ENCODE assay signal across 1 cellular context in genomic region chr13:49936085-49936942, GRCh38.
TF ChIP-seq lines count a peak whose summit lies in the region.

A gene with protein sequence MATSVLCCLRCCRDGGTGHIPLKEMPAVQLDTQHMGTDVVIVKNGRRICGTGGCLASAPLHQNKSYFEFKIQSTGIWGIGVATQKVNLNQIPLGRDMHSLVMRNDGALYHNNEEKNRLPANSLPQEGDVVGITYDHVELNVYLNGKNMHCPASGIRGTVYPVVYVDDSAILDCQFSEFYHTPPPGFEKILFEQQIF (minus strand): TSS chr13:49936340. CDS start chr13:49936235, 105 bp downstream.

TF ChIP-seq in SK-N-SH, 30 proteins besides CTCF, POLR2A, EP300 and RAD21 (continued from another document):
- TF ChIP-seq SIN3A (IDR thresholded peaks at IDR 0.05; ENCODE audit: borderline replicate concordance, low read depth, low read length): no peak
- TF ChIP-seq SMC3 (IDR thresholded peaks at IDR 0.05; ENCODE audit: low read depth, low read length): 0 out of 2 replicates have a peak, but pooled peaks have one; percentile 21
- TF ChIP-seq GABPA (IDR thresholded peaks at IDR 0.05; ENCODE audit: low read depth): no peak
- no peak for TF ChIP-seq RCOR1 (IDR thresholded peaks at IDR 0.05; ENCODE audit: low read length)
- peak; percentile 30 for TF ChIP-seq MAX (IDR thresholded peaks at IDR 0.05; ENCODE audit: low read depth)
- TF ChIP-seq EZH2phosphoT487 (IDR thresholded peaks at IDR 0.05; ENCODE audit: borderline replicate concordance, low read depth): no peak
- 0 out of 2 replicates have a peak, but pooled peaks have one; percentile 33 for TF ChIP-seq YY1 (IDR thresholded peaks at IDR 0.05; ENCODE audit: low read depth)
- TF ChIP-seq RFX5 (IDR thresholded peaks at IDR 0.05; ENCODE audit: low read length): peak; percentile 25; the same call in 1 of the 2 replicates
- TF ChIP-seq CHD2 (IDR thresholded peaks at IDR 0.05; ENCODE audit: low read length, partially characterized antibody): peak; percentile 57
- TF ChIP-seq JUND (IDR thresholded peaks at IDR 0.05): no peak
- TF ChIP-seq REST (IDR thresholded peaks at IDR 0.05; ENCODE audit: low read depth, low read length): 0 out of 2 replicates have a peak, but pooled peaks have one; percentile 6
- TF ChIP-seq TCF12 (IDR thresholded peaks at IDR 0.05): no peak
- no peak for TF ChIP-seq TEAD4 (IDR thresholded peaks at IDR 0.05; ENCODE audit: borderline replicate concordance, insufficient read depth)
- no peak for TF ChIP-seq RXRA (IDR thresholded peaks at IDR 0.05; ENCODE audit: borderline replicate concordance, low read depth)
- peak; percentile 59; the same call in 1 of the 2 replicates for TF ChIP-seq FOXJ3 (CRISPR knock-in tag; IDR thresholded peaks at IDR 0.05)
